28 cellular contexts compared by ENCODE assay signal in genomic region chr5:166962470-166962869, GRCh38. TPM values are rescaled to one million over a fixed set of nuclear protein-coding genes. Genes with fewer than 3 reads are reported as not detected.
DNase-seq lines count a peak whose midpoint lies in the region; ATAC-seq and TF ChIP-seq lines count a peak whose summit lies in the region.
"Had no signal": no experiment of that assay in that cellular context is flagged by ENCODE, and none has a peak within 500 bp of the region (broad histone marks: within the 10 kb centered on the region; RNA-seq: fewer than 3 reads in every experiment).

No MANE protein-coding gene starts in this region.

- TF ChIP-seq CTCF in right atrium auricular region (IDR thresholded peaks at IDR 0.05) (no peak), chondrocyte (IDR thresholded peaks at IDR 0.05) (no peak)

- H3K4ac ChIP-seq in neuronal stem cell (ENCODE audit: low read length) = no peak overlapping the region

- ATAC-seq in GM21360 (IDR thresholded peaks at IDR 0.05; ENCODE audit: unreplicated experiment) = no peak
- no peak for ATAC-seq in GM21619 (IDR thresholded peaks at IDR 0.05; ENCODE audit: unreplicated experiment)
- ATAC-seq: activated T-cell treated with anti-CD3 and anti-CD28 coated beads, Interleukin-2, amount 50 U/mL, for 4 hours; HepG2; left colon; stimulated activated effector memory CD8-positive, alpha-beta T cell treated with anti-CD3 and anti-CD28 coated beads, Interleukin-12 subunit alpha, Interleukin-12 subunit beta, amount 100 ng/mL, for 72 hours; T-cell had no signal

- no CpG with 5 or more reads among the region's 9 CpGs for WGBS in neuronal stem cell (ENCODE audit: extremely low coverage in 2 of 2, insufficient read length in 2 of 2, insufficient replicate concordance in 1 of 2), 2 donors

- H3K79me1 ChIP-seq in neuronal stem cell (ENCODE audit: low read depth, low read length) = no peaks in the 10 kb centered on the region

- peaks cover 0 to 7% of the 10 kb centered on the region in 2 donors for H3K9me3 ChIP-seq in right atrium auricular region
- no peaks in the 10 kb centered on the region for H3K9me3 ChIP-seq in neuronal stem cell (replicated peaks in 1 of 2; ENCODE audit: control insufficient read depth in 2 of 2, insufficient read depth in 1 of 2, low read depth in 1 of 2, low read length in 2 of 2)
- H3K9me3 ChIP-seq: transverse colon had no signal

- H2AFZ ChIP-seq in neuronal stem cell (ENCODE audit: low read length) = peak overlapping the region; percentile 33

- H3K27me3 Mint-ChIP-seq in chondrocyte (ENCODE audit: low read depth) = peaks cover 1% of the 10 kb centered on the region
- H3K27me3 Mint-ChIP-seq: activated B cell treated with CpG ODN at 0.5 μM for 24 hours; central memory CD8-positive, alpha-beta T cell; naive B cell; T-cell had no signal

- H2BK12ac ChIP-seq in neuronal stem cell (ENCODE audit: low read length) = no peak overlapping the region

- no peak overlapping the region for H2BK120ac ChIP-seq in neuronal stem cell (ENCODE audit: low read depth, low read length)

- H3K4me3 ChIP-seq in right atrium auricular region (peak overlapping the region in 1 of 2 donors; percentile 12), neuronal stem cell (ENCODE audit: low read length in 2 of 2) (no peak overlapping the region)
- H3K4me3 ChIP-seq: HAP-1, transverse colon had no signal

- H3K4me2 ChIP-seq in neuronal stem cell (ENCODE audit: insufficient read depth, low read length, poor library complexity, severe bottlenecking) = no peak overlapping the region

- no peak overlapping the region for H2AK5ac ChIP-seq in neuronal stem cell (ENCODE audit: low read depth, low read length)

- peaks cover 4% of the 10 kb centered on the region for H3K9me3 Mint-ChIP-seq in chondrocyte (ENCODE audit: low read depth)
- H3K9me3 Mint-ChIP-seq: activated B cell treated with CpG ODN at 0.5 μM for 24 hours had no signal

- no peak overlapping the region for H3K4me3 Mint-ChIP-seq in chondrocyte (ENCODE audit: unreplicated experiment)
- H3K4me3 Mint-ChIP-seq: activated B cell treated with CpG ODN at 0.5 μM for 24 hours; activated T-cell treated with anti-CD3 and anti-CD28 coated beads, Interleukin-2, amount 50 U/mL, for 4 hours; central memory CD8-positive, alpha-beta T cell; naive B cell; stimulated activated effector memory CD8-positive, alpha-beta T cell treated with anti-CD3 and anti-CD28 coated beads, Interleukin-12 subunit alpha, Interleukin-12 subunit beta, amount 100 ng/mL, for 72 hours; T-cell had no signal

- no peaks in the 10 kb centered on the region for H3K27me3 ChIP-seq in right atrium auricular region
- no peaks in the 10 kb centered on the region for H3K27me3 ChIP-seq in neuronal stem cell (ENCODE audit: control insufficient read depth in 3 of 3, insufficient read depth in 3 of 3, low read depth in 1 of 3, low read length in 3 of 3)
- H3K27me3 ChIP-seq: transverse colon had no signal

- H2BK5ac ChIP-seq in neuronal stem cell (ENCODE audit: low read length) = no peak overlapping the region

- H3K4me1 ChIP-seq in right atrium auricular region = peaks cover 0 to 13% of the 10 kb centered on the region in 2 donors
- peaks cover 6 to 7% of the 10 kb centered on the region in 2 donors for H3K4me1 ChIP-seq in neuronal stem cell (ENCODE audit: control insufficient read depth in 2 of 2, insufficient read depth in 1 of 2, low read depth in 1 of 2, low read length in 2 of 2)
- H3K4me1 ChIP-seq: transverse colon had no signal

- H3K14ac ChIP-seq in neuronal stem cell (ENCODE audit: low read length) = no peak overlapping the region

- H3K27ac ChIP-seq in cingulate gyrus (ENCODE audit: low read depth, low read length) = peak overlapping the region; percentile 39
- peak overlapping the region; percentile 23 to 86 for H3K27ac ChIP-seq in right atrium auricular region
- H3K27ac ChIP-seq in neuronal stem cell (replicated peaks; ENCODE audit: low read length) = no peak overlapping the region
- H3K27ac ChIP-seq: RWPE1, transverse colon had no signal

- no peak overlapping the region for H3K23ac ChIP-seq in neuronal stem cell (ENCODE audit: low read depth, low read length, poor library complexity)

- H4K8ac ChIP-seq in neuronal stem cell (ENCODE audit: low read depth, low read length) = no peak overlapping the region

- H4K91ac ChIP-seq in neuronal stem cell (ENCODE audit: low read depth, low read length, poor library complexity) = no peak overlapping the region

- H3K18ac ChIP-seq in neuronal stem cell (ENCODE audit: low read length) = no peak overlapping the region

- H3K36me3 Mint-ChIP-seq in chondrocyte (ENCODE audit: low read depth) = no peaks in the 10 kb centered on the region
- H3K36me3 Mint-ChIP-seq: naive B cell; stimulated activated effector memory CD8-positive, alpha-beta T cell treated with anti-CD3 and anti-CD28 coated beads, Interleukin-12 subunit alpha, Interleukin-12 subunit beta, amount 100 ng/mL, for 72 hours; T-cell had no signal

- no peak overlapping the region for H2BK15ac ChIP-seq in neuronal stem cell (ENCODE audit: low read length)

- H3K9ac ChIP-seq in neuronal stem cell (ENCODE audit: low read depth, low read length, poor library complexity) = no peak overlapping the region

- DNase-seq in NCI-H226 (peak; percentile 75), right atrium auricular region (ENCODE audit: low spot score) (no peak), neuronal stem cell (ENCODE audit: low spot score) (no peak), chondrocyte (ENCODE audit: low spot score) (no peak), AG20443 (ENCODE audit: low spot score) (no peak)
- DNase-seq: ACHN; activated B cell treated with CpG ODN at 0.5 μM for 24 hours; activated CD4-positive, alpha-beta T cell treated with anti-CD3 and anti-CD28 coated beads, Interleukin-2, amount 50 U/mL, for 1 hour; activated T-cell treated with anti-CD3 and anti-CD28 coated beads, Interleukin-2, amount 50 U/mL, for 4 hours; foreskin melanocyte; left colon; mesenchymal stem cell; naive B cell; NCI-H1436; NCI-H2107; NCI-H446; nucleus accumbens; T-cell; transverse colon had no signal

- H3K36me3 ChIP-seq in right atrium auricular region = no peaks in the 10 kb centered on the region
- H3K36me3 ChIP-seq in neuronal stem cell (replicated peaks in 1 of 2; ENCODE audit: control insufficient read depth in 2 of 2, insufficient read depth in 2 of 2, low read length in 2 of 2) = no peaks in the 10 kb centered on the region
- H3K36me3 ChIP-seq: HAP-1, transverse colon had no signal

- H3K27ac Mint-ChIP-seq in chondrocyte (ENCODE audit: unreplicated experiment) = no peak overlapping the region
- H3K27ac Mint-ChIP-seq: activated B cell treated with CpG ODN at 0.5 μM for 24 hours; stimulated activated effector memory CD8-positive, alpha-beta T cell treated with anti-CD3 and anti-CD28 coated beads, Interleukin-12 subunit alpha, Interleukin-12 subunit beta, amount 100 ng/mL, for 72 hours; T-cell had no signal

- H3K4me1 Mint-ChIP-seq in chondrocyte (ENCODE audit: low read depth) = no peaks in the 10 kb centered on the region
- H3K4me1 Mint-ChIP-seq: activated B cell treated with CpG ODN at 0.5 μM for 24 hours; central memory CD8-positive, alpha-beta T cell; naive B cell; stimulated activated effector memory CD8-positive, alpha-beta T cell treated with anti-CD3 and anti-CD28 coated beads, Interleukin-12 subunit alpha, Interleukin-12 subunit beta, amount 100 ng/mL, for 72 hours; T-cell had no signal

RNA-seq across cellular contexts. Expression of gene TENM2, which starts 16.4 kb away (rescaled TPM):
- total RNA-seq in right atrium auricular region (10 to 100 TPM; 24.6 to 59.4 TPM), chondrocyte (11.2 to 56.8 TPM (median 12.8 TPM) in 3 replicates)
- 0.77 TPM for polyA plus RNA-seq in neuronal stem cell (2013, experiment 1 of 2)
- 0.87 TPM for polyA plus RNA-seq in neuronal stem cell (2013, experiment 2 of 2)
- total RNA-seq: activated B cell treated with CpG ODN at 0.5 μM for 24 hours, HepG2, OCI-LY7, T-cell had no signal
- polyA plus RNA-seq: HepG2 had no signal
